ENCODE assay signal across 1 cellular context in the genomic region with DNA sequence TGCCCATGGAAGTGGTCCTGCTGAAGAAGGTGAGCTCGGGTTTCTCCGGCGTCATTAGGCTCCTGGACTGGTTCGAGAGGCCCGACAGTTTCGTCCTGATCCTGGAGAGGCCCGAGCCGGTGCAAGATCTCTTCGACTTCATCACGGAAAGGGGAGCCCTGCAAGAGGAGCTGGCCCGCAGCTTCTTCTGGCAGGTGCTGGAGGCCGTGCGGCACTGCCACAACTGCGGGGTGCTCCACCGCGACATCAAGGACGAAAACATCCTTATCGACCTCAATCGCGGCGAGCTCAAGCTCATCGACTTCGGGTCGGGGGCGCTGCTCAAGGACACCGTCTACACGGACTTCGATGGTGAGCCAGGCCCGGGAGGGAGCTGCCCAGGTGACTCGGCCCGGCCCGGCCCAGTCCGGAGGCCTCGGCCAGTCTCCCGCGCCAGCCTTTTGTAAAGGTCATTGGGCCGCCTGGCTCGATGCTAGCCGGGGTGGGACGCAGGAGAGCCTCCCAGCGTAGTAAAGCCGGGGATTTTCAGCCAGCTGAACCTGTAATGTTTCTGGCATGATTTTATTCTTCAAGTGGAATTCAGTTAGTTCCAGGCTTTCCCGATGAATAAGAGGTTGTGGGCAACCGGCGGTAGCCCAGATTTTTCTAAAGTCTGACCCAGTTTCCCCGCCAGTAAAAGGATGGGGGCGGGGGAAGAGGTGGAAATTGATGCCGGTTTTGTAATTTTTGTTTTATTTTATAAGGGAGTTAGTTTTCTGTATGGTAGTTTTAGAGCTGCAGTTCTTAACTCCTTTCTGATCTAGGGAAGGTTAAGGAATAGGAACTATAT.
TF ChIP-seq lines count a peak whose summit lies in the region.

No MANE protein-coding gene starts in this region.

TF ChIP-seq in GM12878, 131 proteins besides CTCF, POLR2A, EP300 and RAD21 (continued from another document):
- TF ChIP-seq RB1 (IDR thresholded peaks at IDR 0.05; ENCODE audit: borderline replicate concordance) (0 out of 2 replicates have a peak, but pooled peaks have one; percentile 28), CREB1 (IDR thresholded peaks at IDR 0.05; ENCODE audit: low read depth) (no peak), STAT3 (IDR thresholded peaks at IDR 0.05; ENCODE audit: low read depth, low read length) (no peak), HDAC2 (IDR thresholded peaks at IDR 0.05) (no peak), ZSCAN29 (IDR thresholded peaks at IDR 0.05) (peak; percentile 92), CBFB (IDR thresholded peaks at IDR 0.05; ENCODE audit: low read depth) (no peak)
